ENCODE assay signal across 19 cellular contexts in the genomic region with DNA sequence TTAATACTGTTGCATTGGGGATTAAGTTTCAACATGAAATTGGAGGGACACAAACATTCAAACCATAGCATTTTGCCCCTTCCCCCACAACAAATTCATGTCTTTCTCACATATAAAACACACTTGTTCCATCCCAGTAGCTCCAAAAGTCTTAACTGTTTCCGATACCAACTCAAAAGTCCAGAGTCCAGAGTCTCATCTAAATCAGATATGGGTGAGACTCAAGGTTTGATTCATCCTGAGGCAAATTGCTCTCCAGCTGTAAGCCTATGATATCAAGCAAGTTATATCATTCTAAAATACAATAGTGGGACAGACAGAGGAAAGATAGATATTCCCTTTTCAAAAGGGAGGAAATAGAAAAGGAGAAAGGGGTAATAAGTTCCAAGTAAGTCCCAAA. TPM values are rescaled to one million over a fixed set of nuclear protein-coding genes. Genes with fewer than 3 reads are reported as not detected.
DNase-seq lines count a peak whose midpoint lies in the region; TF ChIP-seq lines count a peak whose summit lies in the region.
"Had no signal": no experiment of that assay in that cellular context is flagged by ENCODE, and none has a peak within 500 bp of the region (broad histone marks: within the 10 kb centered on the region; RNA-seq: fewer than 3 reads in every experiment).

No MANE protein-coding gene starts in this region.

- intact Hi-C loops in breast epithelium (cut with DNase I; ENCODE audit: low total_unique reads) (loop anchor here (5.0 kb wide), 1 partner anchor 254 kb away; no protein-coding TSS in a partner anchor), testis (cut with DNase I; ENCODE audit: low total_unique reads) (loop anchor here (10.0 kb wide), 1 partner anchor 386 kb away; no protein-coding TSS in a partner anchor)

- peak overlapping the region in 3 of 4 donors; percentile 62 to 91 (median 74) for H3K27ac ChIP-seq in Peyer's patch
- H3K27ac ChIP-seq in breast epithelium: peak overlapping the region; percentile 66 to 88
- H3K27ac ChIP-seq in muscle layer of duodenum (ENCODE audit: low read length): peak overlapping the region; percentile 74
- peak overlapping the region; percentile 46 to 73 for H3K27ac ChIP-seq in testis

- H3K27me3 ChIP-seq in Peyer's patch (no peaks in the 10 kb centered on the region), breast epithelium (no peaks in the 10 kb centered on the region), muscle layer of duodenum (ENCODE audit: low read depth, low read length) (no peaks in the 10 kb centered on the region), testis (no peaks in the 10 kb centered on the region)

- peaks cover 0 to 20% (median 5%) of the 10 kb centered on the region in 4 donors for H3K4me1 ChIP-seq in Peyer's patch
- H3K4me1 ChIP-seq in breast epithelium: peaks cover 0 to 4% of the 10 kb centered on the region in 2 donors
- peaks cover 15 to 19% of the 10 kb centered on the region in 2 donors for H3K4me1 ChIP-seq in muscle layer of duodenum (ENCODE audit: control insufficient read depth in 1 of 2, insufficient read depth in 2 of 2, low read length in 2 of 2)
- peaks cover 22% of the 10 kb centered on the region for H3K4me1 ChIP-seq in testis

- H3K9me3 ChIP-seq in Peyer's patch: no peaks in the 10 kb centered on the region
- no peaks in the 10 kb centered on the region for H3K9me3 ChIP-seq in breast epithelium
- no peaks in the 10 kb centered on the region for H3K9me3 ChIP-seq in muscle layer of duodenum (ENCODE audit: control insufficient read depth in 1 of 2, low read length in 2 of 2)
- H3K9me3 ChIP-seq in testis: no peaks in the 10 kb centered on the region

- WGBS in testis, 2 donors: 90 to 100% methylated on average over 1 of the region's 1 CpG

- no peak for TF ChIP-seq CTCF in Peyer's patch (IDR thresholded peaks at IDR 0.05)
- no peak for TF ChIP-seq CTCF in breast epithelium (IDR thresholded peaks at IDR 0.05)
- TF ChIP-seq CTCF in testis (IDR thresholded peaks at IDR 0.05): no peak

- TF ChIP-seq POLR2A in Peyer's patch (IDR thresholded peaks at IDR 0.05) (no peak), breast epithelium (IDR thresholded peaks at IDR 0.05) (no peak), testis (IDR thresholded peaks at IDR 0.05) (no peak)

- H3K4me3 ChIP-seq in Peyer's patch (no peak overlapping the region), breast epithelium (no peak overlapping the region), muscle layer of duodenum (ENCODE audit: low read depth in 1 of 2, low read length in 2 of 2) (no peak overlapping the region), testis (no peak overlapping the region)

- no peaks in the 10 kb centered on the region for H3K36me3 ChIP-seq in Peyer's patch
- no peaks in the 10 kb centered on the region for H3K36me3 ChIP-seq in breast epithelium
- no peaks in the 10 kb centered on the region for H3K36me3 ChIP-seq in muscle layer of duodenum (ENCODE audit: control insufficient read depth in 1 of 2, insufficient read depth in 2 of 2, low read length in 2 of 2)
- H3K36me3 ChIP-seq in testis (ENCODE audit: low read depth, missing control alignments): no peaks in the 10 kb centered on the region

- DNase-seq in Peyer's patch (no peak), breast epithelium (ENCODE audit: low spot score in 2 of 2) (no peak), testis (no peak), activated T-cell treated with anti-CD3 and anti-CD28 coated beads for 4 hours (no peak), medulla oblongata (ENCODE audit: extremely low spot score) (no peak), NCI-H526 (lab: John Stamatoyannopoulos, UW) (no peak)
- DNase-seq in activated effector memory CD4-positive, alpha-beta T cell treated with anti-CD3 and anti-CD28 coated beads, Interleukin-2, amount 50 U/mL, for 16 hours: no peak
- DNase-seq: DMS79 treated with DMSO at 0.1 percent for 48 hours, H7, HFFc6, Kasumi-1, NCI-H1092 treated with DMSO at 0.1 percent for 48 hours, NCI-H146, NCI-H2081, NCI-H2171 treated with DMSO at 0.1 percent for 48 hours, NCI-H510A, NCI-H774, SIG-M5 had no signal

RNA-seq across cellular contexts. Expression of gene SLC9B1, which starts 8.7 kb away (rescaled TPM):
- total RNA-seq in Peyer's patch (under 1 TPM in 1 of 4 donors, not detected in 3; 0.40 TPM), breast epithelium (1 to 10 TPM in 2 of 3 donors, under 1 TPM in 1; 0.44 to 1.6 (median 1.3) TPM), testis (10 to 100 TPM; 23.4 to 27.2 TPM)
- polyA plus RNA-seq in testis (ENCODE audit: insufficient read depth, low read depth, low replicate concordance): 108 TPM
- total RNA-seq: H7 had no signal

Comparison
In these comparisons a context has a peak if more than half of its experiments do, and no peak if none do; other contexts are left out.
1. RNA of gene SLC9B1, which starts 8.7 kb away (total RNA-seq): 23.4 to 27.2 TPM in testis; 0.44 to 1.6 TPM in breast epithelium and 0.40 TPM in Peyer's patch; every median in the first group is over 4 times any median in the second.
2. Peak in every context shown above with its lines, with median percentiles within 50 percentile points of each other: H3K27ac ChIP-seq.